Comparison of ENCODE assay signal across 20 cellular contexts in the genomic region with DNA sequence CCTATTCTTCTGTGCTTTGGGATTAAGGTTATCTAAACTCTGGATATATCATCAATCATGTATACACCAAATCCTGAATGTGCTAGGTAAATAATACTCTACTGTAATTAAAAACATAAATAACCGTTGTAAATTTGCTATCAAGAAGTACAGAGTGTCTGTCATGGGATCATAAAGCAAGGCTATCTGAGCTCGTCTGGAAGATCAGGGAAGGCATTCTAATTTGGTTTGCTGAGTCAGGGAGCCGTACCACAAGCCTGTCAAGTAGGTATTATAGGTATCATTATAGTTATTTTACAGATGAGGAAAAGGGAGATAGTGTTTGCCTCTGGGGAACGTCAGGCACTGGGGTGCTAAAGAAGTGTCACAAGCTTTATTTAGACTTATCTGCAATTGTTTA. TPM values are rescaled to one million over a fixed set of nuclear protein-coding genes. Genes with fewer than 3 reads are reported as not detected.
DNase-seq lines count a peak whose midpoint lies in the region; ATAC-seq and TF ChIP-seq lines count a peak whose summit lies in the region.
"Had no signal": no experiment of that assay in that cellular context is flagged by ENCODE, and none has a peak within 500 bp of the region (broad histone marks: within the 10 kb centered on the region; RNA-seq: fewer than 3 reads in every experiment).

No MANE protein-coding gene starts in this region.

- no peaks in the 10 kb centered on the region for H3K36me3 Mint-ChIP-seq in IgD-negative memory B cell
- H3K36me3 Mint-ChIP-seq in naive B cell: no peaks in the 10 kb centered on the region

- H3K4me1 Mint-ChIP-seq in IgD-negative memory B cell (peaks cover 16 to 19% (median 19%) of the 10 kb centered on the region in 3 donors), naive B cell (peaks cover 14 to 29% (median 28%) of the 10 kb centered on the region in 3 donors)

- TF ChIP-seq CTCF in 22Rv1 (IDR thresholded peaks at IDR 0.05) (no peak), SU-DHL-6 (IDR thresholded peaks at IDR 0.05; ENCODE audit: insufficient read depth, low read length, poor library complexity, severe bottlenecking) (no peak)

- peak overlapping the region; percentile 29 for H2AFZ ChIP-seq in SU-DHL-6 (ENCODE audit: low read depth, low read length, severe bottlenecking)

- H3K27ac ChIP-seq in 22Rv1: 0 out of 2 replicates have a peak overlapping the region, but pooled peaks have one; percentile 9
- peak overlapping the region; percentile 96 for H3K27ac ChIP-seq in SU-DHL-6 (ENCODE audit: low read depth, low read length)
- H3K27ac ChIP-seq: A549, C4-2B had no signal

- H3K9me2 ChIP-seq in SU-DHL-6 (replicated peaks; ENCODE audit: insufficient read depth, low read length): no peaks in the 10 kb centered on the region

- H4K20me1 ChIP-seq in SU-DHL-6 (ENCODE audit: low read depth, low read length): no peaks in the 10 kb centered on the region

- H3K4me3 ChIP-seq in SU-DHL-6 (ENCODE audit: insufficient read depth, low read length, poor library complexity, severe bottlenecking): no peak overlapping the region
- H3K4me3 ChIP-seq: A549 had no signal

- DNase-seq in naive B cell: no peak
- no peak for DNase-seq in NCI-H526 (lab: John Stamatoyannopoulos, UW)
- DNase-seq in left colon: no peak
- DNase-seq: COR-L47, EL, Karpas-422, NCI-H1105, NCI-H187 treated with DMSO at 0.1 percent for 48 hours, NCI-H2171 treated with DMSO at 0.1 percent for 48 hours, NCI-H446 treated with DMSO at 0.1 percent for 48 hours, NCI-H774 had no signal

- peak overlapping the region; percentile 81 for H3K4me2 ChIP-seq in SU-DHL-6 (ENCODE audit: low read depth, low read length, poor library complexity, severe bottlenecking)
- H3K4me2 ChIP-seq: A549 had no signal

- H3K9me3 Mint-ChIP-seq in IgD-negative memory B cell: no peaks in the 10 kb centered on the region
- H3K9me3 Mint-ChIP-seq in naive B cell: no peaks in the 10 kb centered on the region

- no peaks in the 10 kb centered on the region for H3K36me3 ChIP-seq in SU-DHL-6 (ENCODE audit: low read length)

- peaks cover 2% of the 10 kb centered on the region for H3K27me3 Mint-ChIP-seq in IgD-negative memory B cell
- H3K27me3 Mint-ChIP-seq in naive B cell: peaks cover 24 to 45% (median 29%) of the 10 kb centered on the region in 3 donors

- peak overlapping the region in 1 of 4 donors; percentile 47 for H3K4me3 Mint-ChIP-seq in IgD-negative memory B cell
- no peak overlapping the region for H3K4me3 Mint-ChIP-seq in naive B cell

- H3K79me2 ChIP-seq in SU-DHL-6 (ENCODE audit: insufficient read depth, low read length): peaks cover 11% of the 10 kb centered on the region; the same call in 1 of the 2 replicates

- H3K27me3 ChIP-seq in SU-DHL-6 (ENCODE audit: low read length): no peaks in the 10 kb centered on the region

- no peaks in the 10 kb centered on the region for H3K9me3 ChIP-seq in SU-DHL-6 (ENCODE audit: insufficient read depth, low read length)
- H3K9me3 ChIP-seq: A549 had no signal

- H3K27ac Mint-ChIP-seq in IgD-negative memory B cell: peak overlapping the region in 2 of 3 donors; percentile 33 to 97
- peak overlapping the region in 5 of 6 donors; percentile 84 to 99 (median 98) for H3K27ac Mint-ChIP-seq in naive B cell

- H3F3A ChIP-seq in SU-DHL-6 (ENCODE audit: insufficient read depth): peaks cover 57% of the 10 kb centered on the region

- H3K9ac ChIP-seq in SU-DHL-6 (ENCODE audit: low read length): peak overlapping the region; percentile 38

- ATAC-seq in naive B cell (ENCODE audit: low read depth in 2 of 2): no peak
- ATAC-seq in HG02885 (IDR thresholded peaks at IDR 0.05; ENCODE audit: poor library complexity, unreplicated experiment): no peak
- no peak for ATAC-seq in left colon
- ATAC-seq: A549, Panc1 had no signal

- intact Hi-C loops in left colon (cut with DNase I, micrococcal nuclease): loop anchor here in 1 of 2 donors (10.0 kb wide), 1 partner anchor 133 kb away; no protein-coding TSS in a partner anchor

RNA-seq across cellular contexts. Expression of gene RGS13, which starts 28.1 kb away (rescaled TPM):
- 0.33 TPM for polyA plus RNA-seq in IgD-negative memory B cell
- under 1 TPM in 1 of 6 donors, not detected in 5; 0.07 TPM for polyA plus RNA-seq in naive B cell (ENCODE audit: low read depth in 6 of 6)
- 1 to 10 TPM in 1 of 2 donors, under 1 TPM in 1; 0.31 to 1.2 TPM for total RNA-seq in left colon
- total RNA-seq: H4, SK-MEL-5 had no signal
- polyA plus RNA-seq: A549 had no signal

RNA-seq across cellular contexts. Expression of gene RGS1, which starts 32.3 kb away (rescaled TPM):
- polyA plus RNA-seq in IgD-negative memory B cell: 119 TPM
- polyA plus RNA-seq in naive B cell (ENCODE audit: low read depth in 6 of 6): 100 to 1,000 TPM in 4 of 6 donors, 10 to 100 TPM in 2; 55.5 to 355 (median 116) TPM
- total RNA-seq in left colon: 10 to 100 TPM; 11.0 to 27.1 TPM
- polyA plus RNA-seq: A549 had no signal
